Comparison of ENCODE assay signal across 27 cellular contexts in genomic region chr11:37572491-37573171, GRCh38.
A peak's percentile ranks its signal among the peaks of the same experiment; 100 is the strongest.
DNase-seq lines count a peak whose midpoint lies in the region; ATAC-seq, FAIRE-seq and TF ChIP-seq lines count a peak whose summit lies in the region.
"Had no signal": no experiment of that assay in that cellular context is flagged by ENCODE, and none has a peak within 500 bp of the region (broad histone marks: within the 10 kb centered on the region; RNA-seq: fewer than 3 reads in every experiment).

No MANE protein-coding gene starts in this region.

- TF ChIP-seq EP300 in neural cell (conservative IDR thresholded peaks at IDR 0.05; ENCODE audit: poor library complexity, severe bottlenecking) (peak; percentile 88), upper lobe of left lung (IDR thresholded peaks at IDR 0.05) (no peak)

- H3K27me3 ChIP-seq in astrocyte (ENCODE audit: insufficient read depth, low read length) (no peaks in the 10 kb centered on the region), neural cell (ENCODE audit: insufficient read depth, low read depth, low read length) (no peaks in the 10 kb centered on the region), upper lobe of left lung (no peaks in the 10 kb centered on the region)
- H3K27me3 ChIP-seq: BE2C, BLaER1 had no signal

- H3K4me3 ChIP-seq in AG04449 (ENCODE audit: low read depth, low read length), result no peak overlapping the region
- H3K4me3 ChIP-seq in astrocyte (ENCODE audit: insufficient read depth, low read depth, low read length), result no peak overlapping the region
- peak overlapping the region; percentile 24 for H3K4me3 ChIP-seq in neural cell (ENCODE audit: low read length)
- no peak overlapping the region for H3K4me3 ChIP-seq in upper lobe of left lung
- H3K4me3 ChIP-seq: A549, BLaER1, GM12878 had no signal

- no peaks in the 10 kb centered on the region for H3K4me1 Mint-ChIP-seq in astrocyte (ENCODE audit: low read depth, unreplicated experiment)
- H3K4me1 Mint-ChIP-seq: CD14-positive monocyte; CD4-positive, alpha-beta memory T cell; CD4-positive, CD25-positive, alpha-beta regulatory T cell; CD8-positive, alpha-beta memory T cell had no signal

- H3K36me3 Mint-ChIP-seq in astrocyte (ENCODE audit: low read depth, unreplicated experiment), result no peaks in the 10 kb centered on the region
- H3K36me3 Mint-ChIP-seq: CD14-positive monocyte; CD4-positive, alpha-beta memory T cell; CD4-positive, CD25-positive, alpha-beta regulatory T cell; CD8-positive, alpha-beta memory T cell had no signal

- no peak for FAIRE-seq in astrocyte (lab: Jason Lieb, UNC)
- FAIRE-seq: A549, GM12878, GM12892, GM18507 had no signal

- no peak overlapping the region for H2AFZ ChIP-seq in astrocyte (ENCODE audit: low read depth, low read length)
- no peak overlapping the region for H2AFZ ChIP-seq in neural cell (ENCODE audit: low read depth, low read length)

- no peaks in the 10 kb centered on the region for H3K36me3 ChIP-seq in astrocyte (ENCODE audit: insufficient read depth, low read length)
- H3K36me3 ChIP-seq in neural cell (ENCODE audit: insufficient read depth, low read length), result no peaks in the 10 kb centered on the region
- H3K36me3 ChIP-seq in upper lobe of left lung, result no peaks in the 10 kb centered on the region
- H3K36me3 ChIP-seq: BE2C, BLaER1 had no signal

- H3K9ac ChIP-seq in astrocyte (ENCODE audit: low read length) (no peak overlapping the region), neural cell (ENCODE audit: low read length) (no peak overlapping the region)
- H3K9ac ChIP-seq: BLaER1 had no signal

- H3K27ac Mint-ChIP-seq in astrocyte (ENCODE audit: unreplicated experiment), result no peak overlapping the region
- H3K27ac Mint-ChIP-seq: CD14-positive monocyte; CD4-positive, alpha-beta memory T cell; CD4-positive, CD25-positive, alpha-beta regulatory T cell; CD8-positive, alpha-beta memory T cell had no signal

- DNase-seq in AG04449 (ENCODE audit: low read depth, low spot score) (peak; percentile 7), NCI-H226 (peak; percentile 66), astrocyte (ENCODE audit: low read depth) (peak; percentile 65), upper lobe of left lung (no peak), hippocampal formation (lab: John Stamatoyannopoulos, UW) (no peak)
- DNase-seq: BE2C; C1 segment of cervical spinal cord; CD4-positive, alpha-beta memory T cell; CD4-positive, CD25-positive, alpha-beta regulatory T cell; CD8-positive, alpha-beta memory T cell; COR-L47; DMS 273 treated with DMSO at 0.1 percent for 48 hours; DMS153; DMS53; DMS79; DND-41; EL; GDM1 had no signal

- H3K27me3 Mint-ChIP-seq in astrocyte (ENCODE audit: low read depth, unreplicated experiment), result no peaks in the 10 kb centered on the region
- H3K27me3 Mint-ChIP-seq: CD4-positive, alpha-beta memory T cell; CD4-positive, CD25-positive, alpha-beta regulatory T cell; CD8-positive, alpha-beta memory T cell had no signal

- no peak overlapping the region for H3K4me3 Mint-ChIP-seq in astrocyte (ENCODE audit: unreplicated experiment)
- H3K4me3 Mint-ChIP-seq: CD14-positive monocyte; CD4-positive, alpha-beta memory T cell; CD4-positive, CD25-positive, alpha-beta regulatory T cell; CD8-positive, alpha-beta memory T cell had no signal

- peaks cover 3% of the 10 kb centered on the region for H3K4me1 ChIP-seq in astrocyte (ENCODE audit: insufficient read depth, low read length)
- H3K4me1 ChIP-seq in upper lobe of left lung, result no peaks in the 10 kb centered on the region
- H3K4me1 ChIP-seq: A549, BE2C, BLaER1 had no signal

- TF ChIP-seq CTCF in AG04449 (IDR thresholded peaks at IDR 0.05; ENCODE audit: insufficient read depth, low read length, missing control alignments), result no peak
- TF ChIP-seq CTCF in astrocyte (IDR thresholded peaks at IDR 0.05; ENCODE audit: insufficient read depth, low read depth, low read length), result no peak
- TF ChIP-seq CTCF in neural cell (IDR thresholded peaks at IDR 0.05; ENCODE audit: poor library complexity, severe bottlenecking), result no peak
- no peak for TF ChIP-seq CTCF in upper lobe of left lung (IDR thresholded peaks at IDR 0.05)

- ATAC-seq in esophagus mucosa (no peak), upper lobe of left lung (ENCODE audit: low FRiP score in 2 of 2) (no peak)
- ATAC-seq: A549, GM12878 had no signal

- no peaks in the 10 kb centered on the region for H4K20me1 ChIP-seq in astrocyte (ENCODE audit: insufficient read depth, low read length)
- no peaks in the 10 kb centered on the region for H4K20me1 ChIP-seq in neural cell (ENCODE audit: insufficient read depth)
- H4K20me1 ChIP-seq: BLaER1 had no signal

- H3K4me2 ChIP-seq in astrocyte (ENCODE audit: low read length), result no peak overlapping the region
- peak overlapping the region; percentile 40 for H3K4me2 ChIP-seq in neural cell (ENCODE audit: low read length)
- H3K4me2 ChIP-seq: A549, BLaER1 had no signal

- no peaks in the 10 kb centered on the region for H3K9me2 ChIP-seq in neural cell (ENCODE audit: insufficient read depth, low read length)

- TF ChIP-seq RAD21 in neural cell (conservative IDR thresholded peaks at IDR 0.05), result no peak

- no peaks in the 10 kb centered on the region for H3K9me3 ChIP-seq in astrocyte (ENCODE audit: insufficient read depth, low read depth, low read length)
- no peaks in the 10 kb centered on the region for H3K9me3 ChIP-seq in neural cell (ENCODE audit: low read length)
- H3K9me3 ChIP-seq in upper lobe of left lung, result no peaks in the 10 kb centered on the region
- H3K9me3 ChIP-seq: A549, BE2C, BLaER1 had no signal

- POLR2A ChIA-PET in AG04449 (lab: Yijun Ruan, JAX), result no interaction called here

- no peaks in the 10 kb centered on the region for H3K9me3 Mint-ChIP-seq in astrocyte (ENCODE audit: unreplicated experiment)

- WGBS in upper lobe of left lung, 2 donors, result 58 to 72% methylated on average over 1 of the region's 1 CpG

- TF ChIP-seq POLR2A in upper lobe of left lung (IDR thresholded peaks at IDR 0.05), result no peak

- CTCF ChIA-PET in AG04449 (lab: Yijun Ruan, JAX), result no interaction called here

- no peaks in the 10 kb centered on the region for H3F3A ChIP-seq in neural cell (ENCODE audit: insufficient read depth, low read length, poor library complexity, severe bottlenecking)

- no peak overlapping the region for H3K27ac ChIP-seq in astrocyte (ENCODE audit: low read depth, low read length)
- peak overlapping the region; percentile 42 for H3K27ac ChIP-seq in neural cell (ENCODE audit: low read length)
- no peak overlapping the region for H3K27ac ChIP-seq in upper lobe of left lung
- H3K27ac ChIP-seq: 22Rv1, A549, BLaER1 had no signal

- H3K79me2 ChIP-seq in astrocyte (ENCODE audit: insufficient read depth, low read length), result no peaks in the 10 kb centered on the region
- no peaks in the 10 kb centered on the region for H3K79me2 ChIP-seq in neural cell (replicated peaks; ENCODE audit: insufficient read depth, low read length)

TF ChIP-seq in neural cell, 6 proteins besides CTCF, POLR2A, EP300 and RAD21:
- TF ChIP-seq POLR2AphosphoS5 (IDR thresholded peaks at IDR 0.05) (peak; percentile 80), EZH2 (IDR thresholded peaks at IDR 0.05; ENCODE audit: borderline replicate concordance, insufficient read depth, low read length, poor library complexity, severe bottlenecking) (no peak), SMC3 (conservative IDR thresholded peaks at IDR 0.05; ENCODE audit: poor library complexity) (no peak)
- TF ChIP-seq, protein P1, sequence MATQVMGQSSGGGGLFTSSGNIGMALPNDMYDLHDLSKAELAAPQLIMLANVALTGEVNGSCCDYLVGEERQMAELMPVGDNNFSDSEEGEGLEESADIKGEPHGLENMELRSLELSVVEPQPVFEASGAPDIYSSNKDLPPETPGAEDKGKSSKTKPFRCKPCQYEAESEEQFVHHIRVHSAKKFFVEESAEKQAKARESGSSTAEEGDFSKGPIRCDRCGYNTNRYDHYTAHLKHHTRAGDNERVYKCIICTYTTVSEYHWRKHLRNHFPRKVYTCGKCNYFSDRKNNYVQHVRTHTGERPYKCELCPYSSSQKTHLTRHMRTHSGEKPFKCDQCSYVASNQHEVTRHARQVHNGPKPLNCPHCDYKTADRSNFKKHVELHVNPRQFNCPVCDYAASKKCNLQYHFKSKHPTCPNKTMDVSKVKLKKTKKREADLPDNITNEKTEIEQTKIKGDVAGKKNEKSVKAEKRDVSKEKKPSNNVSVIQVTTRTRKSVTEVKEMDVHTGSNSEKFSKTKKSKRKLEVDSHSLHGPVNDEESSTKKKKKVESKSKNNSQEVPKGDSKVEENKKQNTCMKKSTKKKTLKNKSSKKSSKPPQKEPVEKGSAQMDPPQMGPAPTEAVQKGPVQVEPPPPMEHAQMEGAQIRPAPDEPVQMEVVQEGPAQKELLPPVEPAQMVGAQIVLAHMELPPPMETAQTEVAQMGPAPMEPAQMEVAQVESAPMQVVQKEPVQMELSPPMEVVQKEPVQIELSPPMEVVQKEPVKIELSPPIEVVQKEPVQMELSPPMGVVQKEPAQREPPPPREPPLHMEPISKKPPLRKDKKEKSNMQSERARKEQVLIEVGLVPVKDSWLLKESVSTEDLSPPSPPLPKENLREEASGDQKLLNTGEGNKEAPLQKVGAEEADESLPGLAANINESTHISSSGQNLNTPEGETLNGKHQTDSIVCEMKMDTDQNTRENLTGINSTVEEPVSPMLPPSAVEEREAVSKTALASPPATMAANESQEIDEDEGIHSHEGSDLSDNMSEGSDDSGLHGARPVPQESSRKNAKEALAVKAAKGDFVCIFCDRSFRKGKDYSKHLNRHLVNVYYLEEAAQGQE (IDR thresholded peaks at IDR 0.05; ENCODE audit: borderline replicate concordance), result peak; percentile 65

Comparison
In these comparisons a context has a peak if more than half of its experiments do, and no peak if none do; other contexts are left out.
1. DNase-seq: peak in AG04449 (single experiment), NCI-H226 (single experiment) and astrocyte (single experiment); none in upper lobe of left lung (0 of 2) and hippocampal formation (0 of 2).